Comparison of ENCODE assay signal across 35 cellular contexts in genomic region chr13:71030789-71031188, GRCh38.
"Had no signal": no experiment of that assay in that cellular context is flagged by ENCODE, and none has a peak within 500 bp of the region (broad histone marks: within the 10 kb centered on the region; RNA-seq: fewer than 3 reads in every experiment).

No MANE protein-coding gene starts in this region.

- DNase-seq: activated CD4-positive, alpha-beta T cell treated with anti-CD3 and anti-CD28 coated beads for 48 hours; activated CD4-positive, alpha-beta T cell treated with anti-CD3 and anti-CD28 coated beads, Interleukin-2, amount 50 U/mL, for 48 hours; activated CD8-positive, alpha-beta memory T cell treated with anti-CD3 and anti-CD28 coated beads for 24 hours; activated effector memory CD4-positive, alpha-beta T cell treated with Interleukin-2 at 50 U/mL for 16 hours; activated naive CD4-positive, alpha-beta T cell treated with anti-CD3 and anti-CD28 coated beads for 36 hours; activated naive CD8-positive, alpha-beta T cell treated with anti-CD3 and anti-CD28 coated beads for 36 hours; adrenal gland; dorsolateral prefrontal cortex; effector memory CD4-positive, alpha-beta T cell; erythroblast; heart right ventricle; left ventricle myocardium superior; ovary; retina; sigmoid colon; stimulated activated CD4-positive, alpha-beta T cell treated with anti-CD3 and anti-CD28 coated beads, Interleukin-1b, Interleukin-23, amount 100 ng/mL, for 48 hours; stimulated activated CD4-positive, alpha-beta T cell treated with anti-CD3 and anti-CD28 coated beads, Interleukin-4, amount 100 ng/mL, for 4 hours; stimulated activated CD8-positive, alpha-beta memory T cell treated with anti-CD3 and anti-CD28 coated beads, Interleukin-4, amount 100 ng/mL, for 48 hours; stomach; T-helper 9 cell; thyroid gland; upper lobe of right lung had no signal

- H3K27me3 Mint-ChIP-seq: activated naive CD8-positive, alpha-beta T cell treated with anti-CD3 and anti-CD28 coated beads for 36 hours; stimulated activated memory B cell treated with anti-CD40 and anti-IgM and Interleukin-4, amounts not matched to agents 10 μg/mL and 1 μg/mL and 100 μg/mL, for 72 hours had no signal

- H3K27me3 ChIP-seq: adrenal gland, ascending aorta, cardiac muscle cell, heart right ventricle, ovary, sigmoid colon, stomach, thyroid gland, upper lobe of right lung had no signal

- ATAC-seq: activated CD4-positive, CD25-positive, alpha-beta regulatory T cell treated with anti-CD3 and anti-CD28 coated beads, Interleukin-2, amount 50 U/mL, for 24 hours; heart right ventricle; left ventricle myocardium superior; stimulated activated memory B cell treated with anti-CD40 and anti-IgM and Interleukin-4, amounts not matched to agents 10 μg/mL and 1 μg/mL and 100 μg/mL, for 72 hours; upper lobe of right lung had no signal

- H3K4me3 ChIP-seq: adrenal gland, ascending aorta, cardiac muscle cell, coronary artery, dorsolateral prefrontal cortex, heart right ventricle, ovary, prostate gland, sigmoid colon, smooth muscle cell, stomach, thyroid gland, upper lobe of right lung had no signal

- H3K4me3 Mint-ChIP-seq: activated naive CD4-positive, alpha-beta T cell treated with anti-CD3 and anti-CD28 coated beads for 36 hours; activated naive CD8-positive, alpha-beta T cell treated with anti-CD3 and anti-CD28 coated beads for 36 hours; brain; nephron; stimulated activated memory B cell treated with anti-CD40 and anti-IgM and Interleukin-4, amounts not matched to agents 10 μg/mL and 1 μg/mL and 100 μg/mL, for 72 hours; T-helper 1 cell treated with Interleukin-12 subunit alpha and Interleukin-12 subunit beta and Interleukin-4 antibody, amounts not matched to agents 30 μg/mL and 1 μg/mL, for 36 hours had no signal

- H3K27ac Mint-ChIP-seq: activated naive CD4-positive, alpha-beta T cell treated with anti-CD3 and anti-CD28 coated beads for 36 hours; activated naive CD8-positive, alpha-beta T cell treated with anti-CD3 and anti-CD28 coated beads for 36 hours; brain; nephron; stimulated activated memory B cell treated with anti-CD40 and anti-IgM and Interleukin-4, amounts not matched to agents 10 μg/mL and 1 μg/mL and 100 μg/mL, for 72 hours; T-helper 1 cell treated with Interleukin-12 subunit alpha and Interleukin-12 subunit beta and Interleukin-4 antibody, amounts not matched to agents 30 μg/mL and 1 μg/mL, for 36 hours had no signal

- H3K4me1 ChIP-seq: adrenal gland, ascending aorta, heart right ventricle, prostate gland, sigmoid colon, stomach, thyroid gland, upper lobe of right lung had no signal

- H3K36me3 Mint-ChIP-seq: activated naive CD8-positive, alpha-beta T cell treated with anti-CD3 and anti-CD28 coated beads for 36 hours; stimulated activated memory B cell treated with anti-CD40 and anti-IgM and Interleukin-4, amounts not matched to agents 10 μg/mL and 1 μg/mL and 100 μg/mL, for 72 hours had no signal

- H3K4me1 Mint-ChIP-seq: activated naive CD8-positive, alpha-beta T cell treated with anti-CD3 and anti-CD28 coated beads for 36 hours; brain; nephron; stimulated activated memory B cell treated with anti-CD40 and anti-IgM and Interleukin-4, amounts not matched to agents 10 μg/mL and 1 μg/mL and 100 μg/mL, for 72 hours had no signal

- H3K4me2 ChIP-seq: smooth muscle cell had no signal

- FAIRE-seq: islet of Langerhans, TTC549 had no signal

- H3K27ac ChIP-seq: adrenal gland, ascending aorta, cardiac muscle cell, coronary artery, dorsolateral prefrontal cortex, heart right ventricle, ovary, prostate gland, sigmoid colon, stomach, thyroid gland, upper lobe of right lung, VCaP had no signal

- H3K36me3 ChIP-seq: adrenal gland, ascending aorta, cardiac muscle cell, heart right ventricle, ovary, prostate gland, sigmoid colon, stomach, thyroid gland, upper lobe of right lung had no signal

- H3K9me3 ChIP-seq: adrenal gland, ascending aorta, ovary, prostate gland, thyroid gland, upper lobe of right lung had no signal
